In genomic region chr2:15527074-15527739, GRCh38 we compare ENCODE assay signal across 16 cellular contexts. TPM values are rescaled to one million over a fixed set of nuclear protein-coding genes. Genes with fewer than 3 reads are reported as not detected.
DNase-seq lines count a peak whose midpoint lies in the region; ATAC-seq, FAIRE-seq and TF ChIP-seq lines count a peak whose summit lies in the region.
"Had no signal": no experiment of that assay in that cellular context is flagged by ENCODE, and none has a peak within 500 bp of the region (broad histone marks: within the 10 kb centered on the region; RNA-seq: fewer than 3 reads in every experiment).

No MANE protein-coding gene starts in this region.

- TF ChIP-seq CTCF in A673 (conservative IDR thresholded peaks at IDR 0.05; ENCODE audit: low read depth, low read length): peak; percentile 31
- peak; percentile 21; the same call in 1 of the 2 replicates for TF ChIP-seq CTCF in OCI-LY1 (IDR thresholded peaks at IDR 0.05; ENCODE audit: low read length)
- peak; percentile 32 to 59 (median 53); a peak in 3 of 4 replicates for TF ChIP-seq CTCF in H1 (IDR thresholded peaks at IDR 0.05; ENCODE audit: control extremely low read depth in 1 of 3, insufficient read depth in 1 of 3, low read depth in 1 of 3, low read length in 3 of 3)
- TF ChIP-seq CTCF in Peyer's patch (IDR thresholded peaks at IDR 0.05): no peak

- H2AFZ ChIP-seq in OCI-LY1 (ENCODE audit: low read length): no peak overlapping the region
- H2AFZ ChIP-seq in H1 (ENCODE audit: low read length): no peak overlapping the region

- H2BK120ac ChIP-seq in H1 (replicated peaks; ENCODE audit: low read depth, low read length): no peak overlapping the region

- no peaks in the 10 kb centered on the region for H3K4me1 ChIP-seq in A673 (ENCODE audit: insufficient read depth, low read length, poor library complexity, severe bottlenecking)
- peaks cover 2% of the 10 kb centered on the region for H3K4me1 ChIP-seq in OCI-LY1 (ENCODE audit: insufficient read depth, low read length, severe bottlenecking)
- no peaks in the 10 kb centered on the region for H3K4me1 ChIP-seq in H1 (replicated peaks in 1 of 4; ENCODE audit: control insufficient read depth in 3 of 4, insufficient read depth in 4 of 4, low read length in 3 of 4)
- H3K4me1 ChIP-seq in effector memory CD4-positive, alpha-beta T cell (ENCODE audit: control insufficient read depth, insufficient read depth, low read length, poor library complexity, severe bottlenecking): no peaks in the 10 kb centered on the region
- no peaks in the 10 kb centered on the region for H3K4me1 ChIP-seq in Peyer's patch
- H3K4me1 ChIP-seq: ascending aorta had no signal

- TF ChIP-seq EP300 in H1 (IDR thresholded peaks at IDR 0.05; ENCODE audit: borderline replicate concordance in 1 of 2, low read depth in 2 of 2, low read length in 2 of 2): no peak

- no peak overlapping the region for H2BK20ac ChIP-seq in H1 (ENCODE audit: low read length)

- H3K27ac ChIP-seq in A673 (ENCODE audit: low read depth, low read length, poor library complexity, severe bottlenecking) (no peak overlapping the region), OCI-LY1 (ENCODE audit: low read depth, low read length, poor library complexity, severe bottlenecking) (no peak overlapping the region), H1 (ENCODE audit: low read depth, low read length) (no peak overlapping the region), Peyer's patch (no peak overlapping the region)
- H3K27ac ChIP-seq in effector memory CD4-positive, alpha-beta T cell (ENCODE audit: insufficient read depth, low read length, poor library complexity, severe bottlenecking): no peak overlapping the region
- H3K27ac ChIP-seq: ascending aorta, skin epidermis had no signal

- H3F3A ChIP-seq in OCI-LY1 (ENCODE audit: insufficient read depth, low read length): no peaks in the 10 kb centered on the region

- no peak overlapping the region for H3K14ac ChIP-seq in H1 (ENCODE audit: insufficient read length)

- no TSS peak for BruUV-seq in A673 (replicated peaks; lab: Mats Ljungman, UMichigan)

- H3K79me1 ChIP-seq in H1 (ENCODE audit: low read depth, low read length): no peaks in the 10 kb centered on the region; the same call in 1 of the 2 replicates

- no peak for FAIRE-seq in H1 (lab: Jason Lieb, UNC)

- no peak overlapping the region for H3K18ac ChIP-seq in H1 (ENCODE audit: extremely low read depth, low read length)

- no peaks in the 10 kb centered on the region for H4K20me1 ChIP-seq in OCI-LY1 (ENCODE audit: insufficient read depth, low read length)
- H4K20me1 ChIP-seq in H1 (replicated peaks in 1 of 2; ENCODE audit: control insufficient read depth in 1 of 2, insufficient read depth in 2 of 2, low read length in 2 of 2): peaks cover 0 to 3% of the 10 kb centered on the region in 2 experiments

- H3K27me3 ChIP-seq in A673 (replicated peaks; ENCODE audit: insufficient read depth, low read depth, low read length, poor library complexity): no peaks in the 10 kb centered on the region
- H3K27me3 ChIP-seq in OCI-LY1 (ENCODE audit: insufficient read depth, low read length): no peaks in the 10 kb centered on the region
- no peaks in the 10 kb centered on the region for H3K27me3 ChIP-seq in H1 (replicated peaks in 1 of 4; ENCODE audit: control insufficient read depth in 3 of 4, extremely low read depth in 1 of 4, insufficient read depth in 3 of 4, low read length in 3 of 4)
- no peaks in the 10 kb centered on the region for H3K27me3 ChIP-seq in effector memory CD4-positive, alpha-beta T cell (replicated peaks; ENCODE audit: control insufficient read depth, insufficient read depth, low read length, poor library complexity, severe bottlenecking)
- H3K27me3 ChIP-seq in Peyer's patch: no peaks in the 10 kb centered on the region
- H3K27me3 ChIP-seq: ascending aorta had no signal

- TF ChIP-seq POLR2A in H1 (IDR thresholded peaks at IDR 0.05; ENCODE audit: control extremely low read depth in 1 of 2, low read depth in 2 of 2, low read length in 2 of 2) (no peak), Peyer's patch (IDR thresholded peaks at IDR 0.05) (no peak)

- H4K8ac ChIP-seq in H1 (ENCODE audit: extremely low read depth, insufficient read depth, low read length): no peak overlapping the region

- peaks cover 2% of the 10 kb centered on the region; the same call in 1 of the 2 replicates for H3K23me2 ChIP-seq in H1 (ENCODE audit: low read depth, low read length)

- 87% methylated on average over 6 of the region's 6 CpGs; no CpG with 5 or more reads in 1 of the 2 experiments for WGBS in H1 (ENCODE audit: extremely low coverage in 1 of 2, insufficient coverage in 1 of 2, insufficient read length in 1 of 2, insufficient replicate concordance in 2 of 2, low coverage in 1 of 2, low lambda C conversion rate in 2 of 2, missing lambda C conversion rate in 1 of 2), 2 experiments

- POLR2A ChIA-PET in A673 (lab: Charles Lee; ENCODE audit: low non-redundant PET) (no interaction called here), H1 (lab: Charles Lee; ENCODE audit: partially characterized antibody) (no interaction called here)

- intact Hi-C loops in A673 (cut with micrococcal nuclease; ENCODE audit: unreplicated experiment): no loop called here

- no peak overlapping the region for H2AK5ac ChIP-seq in H1 (ENCODE audit: low read depth, low read length)

- no peaks in the 10 kb centered on the region for H3K9me2 ChIP-seq in OCI-LY1 (ENCODE audit: low read depth, low read length)

- H2BK5ac ChIP-seq in H1 (ENCODE audit: low read depth, low read length): no peak overlapping the region

- peak; percentile 34 for DNase-seq in A673 (ENCODE audit: low spot score)
- peak; percentile 1 for DNase-seq in EL
- DNase-seq in H1 (ENCODE audit: low read depth in 1 of 2, low spot score in 2 of 2): peak in 1 of 2 experiments; percentile 7
- no peak for DNase-seq in effector memory CD4-positive, alpha-beta T cell
- no peak for DNase-seq in Peyer's patch
- DNase-seq: activated CD4-positive, alpha-beta T cell treated with anti-CD3 and anti-CD28 coated beads, Interleukin-2, amount 50 U/mL, for 48 hours; activated naive CD4-positive, alpha-beta T cell treated with anti-CD3 and anti-CD28 coated beads, Interleukin-2, amount 10 ng/mL, durations not matched to agents 7 days and 5 days; activated T-cell treated with anti-CD3 and anti-CD28 coated beads, Interleukin-2, amount 50 U/mL, for 24 hours; kidney glomerular epithelial cell; MV-4-11; NCI-H510A treated with DMSO at 0.1 percent for 48 hours; stimulated activated CD4-positive, alpha-beta T cell treated with anti-CD3 and anti-CD28 coated beads, Interleukin-4, amount 100 ng/mL, for 1 hour had no signal

- H2BK12ac ChIP-seq in H1 (ENCODE audit: low read depth, low read length): no peak overlapping the region

- no peak overlapping the region for H3K23ac ChIP-seq in H1 (ENCODE audit: insufficient read length)

- H3K9ac ChIP-seq in OCI-LY1 (ENCODE audit: low read length): no peak overlapping the region
- no peak overlapping the region for H3K9ac ChIP-seq in H1 (replicated peaks in 1 of 4; ENCODE audit: extremely low read depth in 1 of 4, low read depth in 3 of 4, low read length in 3 of 4)

- H3K9me3 ChIP-seq in A673 (ENCODE audit: low read depth, low read length, poor library complexity, severe bottlenecking) (no peaks in the 10 kb centered on the region), OCI-LY1 (ENCODE audit: low read length) (no peaks in the 10 kb centered on the region), H1 (ENCODE audit: insufficient read depth in 2 of 2, low read depth in 1 of 2, low read length in 1 of 2) (no peaks in the 10 kb centered on the region), Peyer's patch (no peaks in the 10 kb centered on the region)
- no peaks in the 10 kb centered on the region for H3K9me3 ChIP-seq in effector memory CD4-positive, alpha-beta T cell (ENCODE audit: control insufficient read depth, low read length)
- H3K9me3 ChIP-seq: ascending aorta had no signal

- H2BK15ac ChIP-seq in H1 (ENCODE audit: low read length): no peak overlapping the region

- no peak overlapping the region for H4K91ac ChIP-seq in H1 (replicated peaks; ENCODE audit: insufficient read length, low read length)

- TF ChIP-seq RAD21 in H1 (IDR thresholded peaks at IDR 0.05 in 1 of 2, conservative IDR thresholded peaks at IDR 0.05 in 1 of 2; ENCODE audit: low read depth in 2 of 2, low read length in 2 of 2): peak; percentile 60 to 62

- no peak overlapping the region for H4K5ac ChIP-seq in H1 (ENCODE audit: insufficient read length, low read depth, low read length)

- H3K4me2 ChIP-seq in OCI-LY1 (ENCODE audit: low read length) (no peak overlapping the region), H1 (ENCODE audit: insufficient read depth in 1 of 2, low read depth in 2 of 2, low read length in 2 of 2) (no peak overlapping the region)

- CTCF ChIA-PET in A673 (lab: Charles Lee) (no interaction called here), H1 (lab: Charles Lee; ENCODE audit: partially characterized antibody) (interaction anchor here (0.6 to 2.0 kb wide), 9 partner anchors 10 to 582 kb away, joined by 3 to 6 read pairs (median 4); no protein-coding TSS in a partner anchor)

- H3K36me3 ChIP-seq in A673 (ENCODE audit: insufficient read depth, low read length, poor library complexity, severe bottlenecking) (no peaks in the 10 kb centered on the region), OCI-LY1 (ENCODE audit: insufficient read depth, low read length) (0 out of 2 replicates have a peak, but pooled peaks cover 9% of the 10 kb centered on the region), H1 (ENCODE audit: control insufficient read depth in 2 of 4, insufficient read depth in 4 of 4, low read length in 3 of 4) (0 out of 8 replicates have a peak, but pooled peaks cover 0 to 2% (median 0%) of the 10 kb centered on the region in 4 experiments), Peyer's patch (peaks cover 0 to 40% (median 0%) of the 10 kb centered on the region in 3 donors)
- peaks cover 18% of the 10 kb centered on the region for H3K36me3 ChIP-seq in effector memory CD4-positive, alpha-beta T cell (ENCODE audit: control insufficient read depth, insufficient read depth, low read length)

- H3K79me2 ChIP-seq in OCI-LY1 (ENCODE audit: insufficient read depth, low read length) (no peaks in the 10 kb centered on the region), H1 (ENCODE audit: control insufficient read depth in 1 of 2, insufficient read depth in 2 of 2, low read length in 2 of 2) (no peaks in the 10 kb centered on the region)

- ATAC-seq in GM19467 (IDR thresholded peaks at IDR 0.05; ENCODE audit: unreplicated experiment): no peak

- no peak overlapping the region for H3K56ac ChIP-seq in H1 (replicated peaks; ENCODE audit: insufficient read length, low read depth, low read length)

- H3K4me3 ChIP-seq in A673 (ENCODE audit: low read depth, low read length, poor library complexity, severe bottlenecking) (no peak overlapping the region), OCI-LY1 (ENCODE audit: low read depth, low read length, poor library complexity, severe bottlenecking) (no peak overlapping the region), H1 (ENCODE audit: extremely low read depth in 1 of 4, insufficient read depth in 2 of 4, low read depth in 3 of 4, low read length in 4 of 4) (no peak overlapping the region), Peyer's patch (no peak overlapping the region)
- H3K4me3 ChIP-seq in effector memory CD4-positive, alpha-beta T cell (ENCODE audit: insufficient read depth, low read depth, low read length, poor library complexity, severe bottlenecking): no peak overlapping the region
- H3K4me3 ChIP-seq: ascending aorta, skin epidermis had no signal

- H3K4ac ChIP-seq in H1 (replicated peaks; ENCODE audit: insufficient read length, low read depth, low read length): no peak overlapping the region

RNA-seq across cellular contexts. Expression of gene NBAS, which starts 33.9 kb away (rescaled TPM):
- total RNA-seq in A673 (2021) (37.5 and 38.7 TPM in 2 replicates), Peyer's patch (10 to 100 TPM; 43.2 to 70.2 (median 55.3) TPM)
- 34.1 and 34.8 TPM in 2 replicates for total RNA-seq in H1 (2021; fragmentation: NEBNext Ultra II Directional; extraction: Animal tissue kit (Norgen Biotek cat#: 25700))
- polyA plus RNA-seq in H1 (2011; rRNA removed): 16.4 and 19.6 TPM in 2 replicates
- polyA plus RNA-seq in H1 (2011; cell fraction: cytosol; rRNA removed): 17.7 TPM
- polyA plus RNA-seq in H1 (2011; cell fraction: nucleus; rRNA removed): 25.9 TPM
- 25.7 to 28.6 TPM (median 27.5 TPM) in 4 replicates for polyA plus RNA-seq in H1 (2012, experiment 1 of 2)
- 2.4 TPM for polyA plus RNA-seq in H1 (2012, experiment 2 of 2)
- 25.4 TPM for polyA plus RNA-seq in H1 (2013, experiment 1 of 2)
- 23.0 TPM for polyA plus RNA-seq in H1 (2013, experiment 2 of 2)
- polyA minus RNA-seq in H1 (2011; rRNA and poly(A)+ RNA removed): 70.8 and 84.9 TPM in 2 replicates
- 22.2 TPM for polyA minus RNA-seq in H1 (2011; cell fraction: cytosol; rRNA and poly(A)+ RNA removed)
- polyA minus RNA-seq in H1 (2011; cell fraction: nucleus; rRNA and poly(A)+ RNA removed): 56.0 TPM

Comparison
In these comparisons a context has a peak if more than half of its experiments do, and no peak if none do; other contexts are left out.
1. DNase-seq: peak in A673 (single experiment) and EL (single experiment); none in effector memory CD4-positive, alpha-beta T cell (0 of 3) and Peyer's patch (0 of 3).
2. CTCF ChIP-seq: peak in A673 (single experiment), OCI-LY1 (single experiment) and H1 (3 of 3); none in Peyer's patch (0 of 6).